Comparison of ENCODE assay signal across 1 cellular context in the genomic region with DNA sequence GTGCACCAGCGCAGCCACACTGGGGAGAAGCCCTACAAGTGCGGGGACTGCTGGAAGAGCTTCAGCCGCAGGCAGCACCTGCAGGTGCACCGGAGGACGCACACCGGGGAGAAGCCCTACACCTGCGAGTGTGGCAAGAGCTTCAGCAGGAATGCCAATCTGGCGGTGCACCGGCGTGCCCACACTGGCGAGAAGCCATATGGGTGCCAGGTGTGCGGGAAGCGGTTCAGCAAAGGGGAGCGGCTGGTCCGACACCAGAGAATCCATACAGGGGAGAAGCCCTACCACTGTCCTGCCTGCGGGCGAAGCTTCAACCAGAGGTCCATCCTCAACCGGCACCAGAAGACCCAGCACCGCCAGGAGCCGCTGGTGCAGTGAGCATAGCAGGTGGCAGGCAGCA.
TF ChIP-seq lines count a peak whose summit lies in the region.

No MANE protein-coding gene starts in this region.

TF ChIP-seq in HepG2, 621 proteins besides CTCF, POLR2A, EP300 and RAD21:
- TF ChIP-seq SP2 (CRISPR knock-in tag; IDR thresholded peaks at IDR 0.05), result no peak
- TF ChIP-seq RBFOX2 (IDR thresholded peaks at IDR 0.05; ENCODE audit: low read depth, low read length), result peak; percentile 36; the same call in 1 of the 2 replicates
- peak; percentile 37 for TF ChIP-seq AGO2 (optimal IDR thresholded peaks at IDR 0.05; ENCODE audit: low read depth, low read length)
